8 cellular contexts compared by ENCODE assay signal in genomic region chr2:231666171-231667095, GRCh38. TPM values are rescaled to one million over a fixed set of nuclear protein-coding genes. Genes with fewer than 3 reads are reported as not detected.
DNase-seq lines count a peak whose midpoint lies in the region; ATAC-seq and TF ChIP-seq lines count a peak whose summit lies in the region.

No MANE protein-coding gene starts in this region.

- peak overlapping the region; percentile 88 for H2BK120ac ChIP-seq in mesendoderm (ENCODE audit: low read depth, low read length)

- DNase-seq in CD1c-positive myeloid dendritic cell (ENCODE audit: extremely low spot score): peak; percentile 90
- peak; percentile 95 for DNase-seq in RKO (ENCODE audit: low spot score)
- DNase-seq in endothelial cell (ENCODE audit: low spot score): peak; percentile 71
- DNase-seq in mesendoderm: peak; percentile 99
- peak; percentile 97 for DNase-seq in transverse colon
- no peak for DNase-seq in NCI-H1105 (lab: John Stamatoyannopoulos, UW)

- intact Hi-C loops in transverse colon (cut with DNase I; ENCODE audit: low total_unique reads): no loop called here

- no peak overlapping the region for H3K23ac ChIP-seq in mesendoderm (ENCODE audit: low read length)

- peak overlapping the region; percentile 77 for H3K4me2 ChIP-seq in mesendoderm (ENCODE audit: low read length)

- H4K8ac ChIP-seq in mesendoderm (ENCODE audit: low read depth, low read length): peak overlapping the region; percentile 30

- H3K36me3 Mint-ChIP-seq in endothelial cell (ENCODE audit: low read depth, unreplicated experiment): peaks cover 8% of the 10 kb centered on the region

- no peaks in the 10 kb centered on the region for H3K79me1 ChIP-seq in mesendoderm (ENCODE audit: low read length)

- no peaks in the 10 kb centered on the region for H3K79me2 ChIP-seq in mesendoderm (ENCODE audit: control insufficient read depth, insufficient read depth, low read length)

- H3K9me3 ChIP-seq in transverse colon: no peaks in the 10 kb centered on the region

- no CpG with 5 or more reads among the region's 32 CpGs for WGBS in mesendoderm (ENCODE audit: extremely low coverage, insufficient coverage, low lambda C conversion rate)
- 0 to 9% methylated on average over 6 to 29 of the region's 32 CpGs for WGBS in transverse colon (ENCODE audit: low coverage in 1 of 2), 2 donors

- TF ChIP-seq POLR2A in GM19099 (IDR thresholded peaks at IDR 0.05; ENCODE audit: extremely low read depth, insufficient read length, low read depth) (peak; percentile 94), transverse colon (IDR thresholded peaks at IDR 0.05) (peak; percentile 99)

- H3K36me3 ChIP-seq in mesendoderm (ENCODE audit: control insufficient read depth, insufficient read depth, low read length): no peaks in the 10 kb centered on the region
- no peaks in the 10 kb centered on the region for H3K36me3 ChIP-seq in transverse colon

- peak overlapping the region; percentile 80 for H3K4me3 Mint-ChIP-seq in endothelial cell (ENCODE audit: unreplicated experiment)

- peak overlapping the region; percentile 4 for H3K4me3 ChIP-seq in mesendoderm (ENCODE audit: low read length)
- H3K4me3 ChIP-seq in transverse colon: peak overlapping the region; percentile 37 to 54 (median 44)

- TF ChIP-seq CTCF in endothelial cell (IDR thresholded peaks at IDR 0.05; ENCODE audit: unreplicated experiment): no peak
- TF ChIP-seq CTCF in transverse colon (IDR thresholded peaks at IDR 0.05): peak in 2 of 5 experiments; percentile 28 to 49

- H2BK5ac ChIP-seq in mesendoderm (ENCODE audit: low read length): peak overlapping the region; percentile 97

- peak overlapping the region; percentile 64 for H2AK5ac ChIP-seq in mesendoderm (ENCODE audit: low read length)

- no peaks in the 10 kb centered on the region for H3K9me3 Mint-ChIP-seq in endothelial cell (ENCODE audit: unreplicated experiment)

- H3K27me3 ChIP-seq in mesendoderm (ENCODE audit: insufficient read depth, low read length, poor library complexity): no peaks in the 10 kb centered on the region
- no peaks in the 10 kb centered on the region for H3K27me3 ChIP-seq in transverse colon

- H3K18ac ChIP-seq in mesendoderm (ENCODE audit: low read length): peak overlapping the region; percentile 95

- H3K9ac ChIP-seq in mesendoderm (ENCODE audit: low read length): peak overlapping the region; percentile 93

- H2BK15ac ChIP-seq in mesendoderm (replicated peaks; ENCODE audit: low read depth): no peak overlapping the region

- H3K27ac ChIP-seq in mesendoderm (ENCODE audit: low read depth, low read length): peak overlapping the region; percentile 95
- peak overlapping the region; percentile 96 to 100 (median 98) for H3K27ac ChIP-seq in transverse colon

- peak overlapping the region; percentile 95 for H4K5ac ChIP-seq in mesendoderm (ENCODE audit: low read length)

- peak overlapping the region; percentile 85 for H3K4ac ChIP-seq in mesendoderm (ENCODE audit: low read depth, low read length)

- peaks cover 15% of the 10 kb centered on the region for H3K27me3 Mint-ChIP-seq in endothelial cell (ENCODE audit: unreplicated experiment)

- in situ Hi-C loops in transverse colon (cut with MboI; ENCODE audit: low pct_ligation_motif_present in 1 of 4, low pct_unique_long_range_greater_than_20kb in 1 of 4, low sequenced_read_pairs in 3 of 4): loop anchor here in 1 of 4 donors (10.0 kb wide), 1 partner anchor 52 kb away; no protein-coding TSS in a partner anchor

- peaks cover 7% of the 10 kb centered on the region for H3K4me1 ChIP-seq in mesendoderm (ENCODE audit: control insufficient read depth, low read depth, low read length)
- H3K4me1 ChIP-seq in transverse colon: peaks cover 31 to 77% (median 58%) of the 10 kb centered on the region in 4 donors

- peak overlapping the region; percentile 92 for H3K27ac Mint-ChIP-seq in endothelial cell (ENCODE audit: unreplicated experiment)

- peak; percentile 44 for ATAC-seq in HG03354 (IDR thresholded peaks at IDR 0.05; ENCODE audit: poor library complexity, severe bottlenecking, unreplicated experiment)

- peaks cover 15% of the 10 kb centered on the region for H3K4me1 Mint-ChIP-seq in endothelial cell (ENCODE audit: unreplicated experiment)

- peak overlapping the region; percentile 98 for H3K56ac ChIP-seq in mesendoderm (ENCODE audit: low read length)

- TF ChIP-seq EP300 in transverse colon (IDR thresholded peaks at IDR 0.05; ENCODE audit: low read depth): peak; percentile 91

RNA-seq across cellular contexts. Expression of gene PTMA, which starts 41.9 kb away (rescaled TPM):
- 592 TPM for total RNA-seq in endothelial cell (ENCODE audit: unreplicated experiment)
- polyA plus RNA-seq in mesendoderm (2013, experiment 1 of 2): 4,557 TPM
- 4,676 TPM for polyA plus RNA-seq in mesendoderm (2013, experiment 2 of 2)
- 1,000 to 10,000 TPM in 1 of 4 donors, 100 to 1,000 TPM in 3; 478 to 1,487 (median 685) TPM for total RNA-seq in transverse colon
